Comparison of ENCODE assay signal across 10 cellular contexts in genomic region chr6:29975561-29975907, GRCh38. TPM values are rescaled to one million over a fixed set of nuclear protein-coding genes. Genes with fewer than 3 reads are reported as not detected.
DNase-seq lines count a peak whose midpoint lies in the region; ATAC-seq, FAIRE-seq and TF ChIP-seq lines count a peak whose summit lies in the region.
"Had no signal": no experiment of that assay in that cellular context is flagged by ENCODE, and none has a peak within 500 bp of the region (broad histone marks: within the 10 kb centered on the region; RNA-seq: fewer than 3 reads in every experiment).

No MANE protein-coding gene starts in this region.

- no peak for FAIRE-seq in pancreas (lab: Jason Lieb, UNC)

- H3K36me3 ChIP-seq in SK-N-MC (ENCODE audit: insufficient read depth, low read length) (no peaks in the 10 kb centered on the region), pancreas (no peaks in the 10 kb centered on the region)

- WGBS in right cardiac atrium: 23% methylated on average over 25 of the region's 25 CpGs
- 27 to 48% methylated on average over 17 to 25 of the region's 25 CpGs for WGBS in pancreas, 2 donors
- WGBS in lower leg skin, 2 donors: 23 to 26% methylated on average over 25 of the region's 25 CpGs

- H3K9ac ChIP-seq in SK-N-MC (ENCODE audit: insufficient read length): no peak overlapping the region

- H3K27me3 ChIP-seq in right cardiac atrium (ENCODE audit: control insufficient read depth, insufficient read depth) (no peaks in the 10 kb centered on the region), pancreas (no peaks in the 10 kb centered on the region)

- H3K4me3 ChIP-seq in SK-N-MC: peak overlapping the region; percentile 89
- H3K4me3 ChIP-seq in right cardiac atrium (ENCODE audit: low read length): peak overlapping the region; percentile 44
- peak overlapping the region; percentile 10 to 41 (median 32) for H3K4me3 ChIP-seq in pancreas
- no peak overlapping the region for H3K4me3 ChIP-seq in lower leg skin (ENCODE audit: low read depth, poor library complexity, severe bottlenecking)

- H3K27ac ChIP-seq in SK-N-MC: no peak overlapping the region
- no peak overlapping the region for H3K27ac ChIP-seq in right cardiac atrium (ENCODE audit: low read length)
- H3K27ac ChIP-seq in pancreas: no peak overlapping the region

- H3K4me1 ChIP-seq in right cardiac atrium (ENCODE audit: control insufficient read depth, insufficient read depth, low read length) (peaks cover 4% of the 10 kb centered on the region), pancreas (peaks cover 0 to 5% (median 3%) of the 10 kb centered on the region in 3 donors)

- ATAC-seq in right cardiac atrium (no peak), pancreas (peak in 2 of 4 donors; percentile 3 to 10), GM21381 (IDR thresholded peaks at IDR 0.05; ENCODE audit: unreplicated experiment) (no peak)

- TF ChIP-seq CTCF in pancreas (IDR thresholded peaks at IDR 0.05) (no peak), lower leg skin (IDR thresholded peaks at IDR 0.05) (no peak)

- intact Hi-C loops in right cardiac atrium (cut with DNase I): loop anchor here in 2 of 4 donors (5.0 kb wide), 1 partner anchor 33 kb away; the partner anchor contains the start of gene HLA-A (in 2 of the 2)
- intact Hi-C loops in pancreas (cut with DNase I): no loop called here
- intact Hi-C loops in lower leg skin (cut with DNase I; ENCODE audit: low total_unique reads): no loop called here

- no peak for TF ChIP-seq POLR2A in lower leg skin (IDR thresholded peaks at IDR 0.05)

- no peaks in the 10 kb centered on the region for H3K9me3 ChIP-seq in SK-N-MC (ENCODE audit: low read depth, low read length)
- no peaks in the 10 kb centered on the region for H3K9me3 ChIP-seq in right cardiac atrium (ENCODE audit: control insufficient read depth, low read length)
- H3K9me3 ChIP-seq in pancreas: no peaks in the 10 kb centered on the region

- peak; percentile 15 for DNase-seq in COLO668 (lab: John Stamatoyannopoulos, UW; ENCODE audit: unreplicated experiment)
- no peak for DNase-seq in SK-N-MC (ENCODE audit: low read depth, low spot score)
- DNase-seq in right cardiac atrium: no peak
- DNase-seq in pancreas: peak in 2 of 6 donors; percentile 26 to 67
- DNase-seq in HCEC 1CT: no peak
- no peak for DNase-seq in NOMO-1 (lab: John Stamatoyannopoulos, UW; ENCODE audit: unreplicated experiment in 2 of 2)
- DNase-seq in lower leg skin (ENCODE audit: low spot score in 2 of 2): no peak
- DNase-seq: DND-41, NCI-H1417 treated with DMSO at 0.1 percent for 48 hours had no signal

RNA-seq across cellular contexts. Expression of gene HLA-A, which starts 33.2 kb away (rescaled TPM):
- 100 to 1,000 TPM; 215 to 449 (median 319) TPM for total RNA-seq in right cardiac atrium
- polyA plus RNA-seq in right cardiac atrium: 287 TPM
- total RNA-seq in pancreas: 100 to 1,000 TPM in 2 of 6 donors, 10 to 100 TPM in 4; 63.7 to 374 (median 79.2) TPM
- 100 to 1,000 TPM; 220 to 350 TPM for polyA plus RNA-seq in pancreas
- total RNA-seq in lower leg skin: 1,000 to 10,000 TPM in 1 of 4 donors, 100 to 1,000 TPM in 3; 530 to 1,047 (median 828) TPM
